ENCODE assay signal across 20 cellular contexts in the genomic region with DNA sequence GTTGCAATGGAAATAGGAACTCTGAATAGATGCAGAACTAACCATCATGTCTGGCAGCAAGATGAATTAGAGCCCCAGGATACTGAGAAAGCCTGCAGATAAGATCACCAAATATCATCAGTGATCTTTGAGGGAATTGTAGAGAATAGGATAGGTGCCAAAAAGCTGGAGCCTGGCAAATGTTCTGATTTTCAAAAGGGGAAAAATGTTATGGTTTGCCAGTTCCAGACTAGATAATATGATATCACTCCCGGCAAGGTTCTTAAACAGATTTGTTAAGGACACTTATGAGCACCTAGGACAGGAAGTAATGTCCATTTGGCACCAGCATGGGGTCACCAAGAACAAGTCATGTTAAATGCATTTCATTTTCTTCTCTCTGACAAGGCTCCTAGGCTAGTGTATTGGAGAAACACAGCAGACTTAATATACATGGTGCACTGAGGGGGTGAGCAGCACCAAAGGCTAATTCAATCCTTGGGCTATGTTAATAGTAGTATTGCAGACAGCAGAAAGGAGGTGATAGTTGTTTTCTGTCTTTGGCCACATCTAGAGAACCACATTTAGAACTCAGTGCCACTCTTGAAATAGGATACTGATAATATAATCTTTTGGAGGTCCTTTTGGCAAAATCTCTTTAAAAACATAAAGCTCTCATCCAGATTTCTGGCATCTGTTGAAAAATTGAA.
"Had no signal": no experiment of that assay in that cellular context is flagged by ENCODE, and none has a peak within 500 bp of the region (broad histone marks: within the 10 kb centered on the region; RNA-seq: fewer than 3 reads in every experiment).

No MANE protein-coding gene starts in this region.

- H3K4me3 Mint-ChIP-seq: activated T-cell treated with anti-CD3 and anti-CD28 coated beads, Interleukin-2, amount 50 U/mL, for 24 hours; activated T-helper 17 cell treated with anti-CD3 and anti-CD28 coated beads, Interleukin-2, amount 50 U/mL, for 72 hours; memory B cell; WTC11 had no signal

- H3K4me3 ChIP-seq: adrenal gland, ascending aorta, colonic mucosa, esophagus muscularis mucosa, mucosa of descending colon, upper lobe of left lung had no signal

- H3K27ac Mint-ChIP-seq: activated naive CD4-positive, alpha-beta T cell treated with anti-CD3 and anti-CD28 coated beads, Interleukin-2, amount 50 U/mL, for 72 hours; activated T-cell treated with anti-CD3 and anti-CD28 coated beads, Interleukin-2, amount 50 U/mL, for 24 hours; activated T-helper 17 cell treated with anti-CD3 and anti-CD28 coated beads, Interleukin-2, amount 50 U/mL, for 72 hours; memory B cell; progenitor cell of endocrine pancreas; WTC11 had no signal

- H3K36me3 Mint-ChIP-seq: activated naive CD4-positive, alpha-beta T cell treated with anti-CD3 and anti-CD28 coated beads, Interleukin-2, amount 50 U/mL, for 72 hours; memory B cell; WTC11 had no signal

- H3K4me1 ChIP-seq: colonic mucosa had no signal

- H3K36me3 ChIP-seq: adrenal gland, ascending aorta, colonic mucosa, esophagus muscularis mucosa, upper lobe of left lung had no signal

- H3K27ac ChIP-seq: adrenal gland, ascending aorta, colonic mucosa, esophagus muscularis mucosa, upper lobe of left lung had no signal

- H3K9me3 Mint-ChIP-seq: activated naive CD4-positive, alpha-beta T cell treated with anti-CD3 and anti-CD28 coated beads, Interleukin-2, amount 50 U/mL, for 72 hours; activated T-cell treated with anti-CD3 and anti-CD28 coated beads, Interleukin-2, amount 50 U/mL, for 24 hours; activated T-helper 17 cell treated with anti-CD3 and anti-CD28 coated beads, Interleukin-2, amount 50 U/mL, for 72 hours; WTC11 had no signal

- H3K27me3 ChIP-seq: adrenal gland, ascending aorta, colonic mucosa, esophagus muscularis mucosa, upper lobe of left lung had no signal

- H3K27me3 Mint-ChIP-seq: activated T-cell treated with anti-CD3 and anti-CD28 coated beads, Interleukin-2, amount 50 U/mL, for 24 hours; progenitor cell of endocrine pancreas had no signal

- H3K9me3 ChIP-seq: adrenal gland, ascending aorta, colonic mucosa, esophagus muscularis mucosa, mucosa of descending colon, upper lobe of left lung had no signal

- DNase-seq: activated CD8-positive, alpha-beta memory T cell treated with anti-CD3 and anti-CD28 coated beads for 24 hours; activated CD8-positive, alpha-beta memory T cell treated with anti-CD3 and anti-CD28 coated beads, Interleukin-2, amount 50 U/mL, for 4 hours; activated T-cell treated with anti-CD3 and anti-CD28 coated beads, Interleukin-2, amount 50 U/mL, for 24 hours; colonic mucosa; hippocampal formation; mucosa of descending colon; retina; stimulated activated CD4-positive, alpha-beta T cell treated with anti-CD3 and anti-CD28 coated beads, Interleukin-4, amount 100 ng/mL, for 1 hour; stimulated activated naive CD4-positive, alpha-beta T cell; T-helper 1 cell; T-helper 9 cell; upper lobe of left lung had no signal

- ATAC-seq: activated naive CD4-positive, alpha-beta T cell treated with anti-CD3 and anti-CD28 coated beads, Interleukin-2, amount 50 U/mL, for 72 hours; activated T-helper 17 cell treated with anti-CD3 and anti-CD28 coated beads, Interleukin-2, amount 50 U/mL, for 72 hours; mucosa of descending colon; WTC11 had no signal
